ENCODE assay signal across 4 cellular contexts in genomic region chr1:16866926-16867707, GRCh38. TPM values are rescaled to one million over a fixed set of nuclear protein-coding genes. Genes with fewer than 3 reads are reported as not detected.
"Had no signal": no experiment of that assay in that cellular context is flagged by ENCODE, and none has a peak within 500 bp of the region (broad histone marks: within the 10 kb centered on the region; RNA-seq: fewer than 3 reads in every experiment).

No MANE protein-coding gene starts in this region.

RNA-seq across cellular contexts. Expression of gene RNU1-2, which starts 28.7 kb away (rescaled TPM):
- total RNA-seq: right atrium auricular region had no signal
- polyA plus RNA-seq: adipose tissue, mammary epithelial cell, stomach had no signal
